ENCODE assay signal across 8 cellular contexts in genomic region chr3:127768346-127769008, GRCh38. TPM values are rescaled to one million over a fixed set of nuclear protein-coding genes. Genes with fewer than 3 reads are reported as not detected.
DNase-seq lines count a peak whose midpoint lies in the region; ATAC-seq and TF ChIP-seq lines count a peak whose summit lies in the region.

No MANE protein-coding gene starts in this region.

- H3K4me2 ChIP-seq in fibroblast of lung (ENCODE audit: extremely low read depth, insufficient read depth, low read length): peak overlapping the region; percentile 49

- H3K4me1 ChIP-seq in Panc1 (ENCODE audit: control insufficient read depth, insufficient read depth, low read length): no peaks in the 10 kb centered on the region
- H3K4me1 ChIP-seq in fibroblast of lung (ENCODE audit: control insufficient read depth, extremely low read depth, insufficient read depth, low read length): peaks cover 36% of the 10 kb centered on the region

- H3K9ac ChIP-seq in fibroblast of lung (ENCODE audit: insufficient read depth, low read length): peak overlapping the region; percentile 3

- CTCF ChIA-PET in Panc1 (lab: Charles Lee): no interaction called here

- no peak for TF ChIP-seq CTCF in Panc1 (IDR thresholded peaks at IDR 0.05)
- TF ChIP-seq CTCF in fibroblast of lung (conservative IDR thresholded peaks at IDR 0.05 in 1 of 2, IDR thresholded peaks at IDR 0.05 in 1 of 2; ENCODE audit: low read depth in 1 of 2, low read length in 2 of 2): no peak

- ATAC-seq in Panc1 (peak; percentile 83), HG03095 (IDR thresholded peaks at IDR 0.05; ENCODE audit: unreplicated experiment) (no peak), HG02885 (IDR thresholded peaks at IDR 0.05; ENCODE audit: poor library complexity, unreplicated experiment) (no peak), GM18870 (IDR thresholded peaks at IDR 0.05; ENCODE audit: unreplicated experiment) (no peak)

- H3K27ac ChIP-seq in Panc1 (ENCODE audit: low read length) (no peak overlapping the region), fibroblast of lung (ENCODE audit: insufficient read depth, low read length) (peak overlapping the region; percentile 95)

- no peaks in the 10 kb centered on the region for H3K9me3 ChIP-seq in Panc1 (ENCODE audit: control insufficient read depth, insufficient read depth, low read depth, low read length)
- no peaks in the 10 kb centered on the region for H3K9me3 ChIP-seq in fibroblast of lung (ENCODE audit: control insufficient read depth, insufficient read depth, low read depth, low read length)

- no TSS peak for BruUV-seq in Panc1 (replicated peaks; lab: Mats Ljungman, UMichigan)

- H3K27me3 ChIP-seq in Panc1 (ENCODE audit: control insufficient read depth, insufficient read depth, low read length) (no peaks in the 10 kb centered on the region), fibroblast of lung (ENCODE audit: control insufficient read depth, insufficient read depth, low read length) (no peaks in the 10 kb centered on the region)

- H2AFZ ChIP-seq in fibroblast of lung (ENCODE audit: low read length): no peak overlapping the region

- H3K36me3 ChIP-seq in Panc1 (ENCODE audit: control insufficient read depth, insufficient read depth, low read length): no peaks in the 10 kb centered on the region
- H3K36me3 ChIP-seq in fibroblast of lung (ENCODE audit: control insufficient read depth, insufficient read depth, low read length): no peaks in the 10 kb centered on the region

- peaks cover 60% of the 10 kb centered on the region for H3K79me2 ChIP-seq in fibroblast of lung (ENCODE audit: control insufficient read depth, insufficient read depth, low read length)

- POLR2A ChIA-PET in Panc1 (lab: Charles Lee): no interaction called here

- no peaks in the 10 kb centered on the region for H4K20me1 ChIP-seq in fibroblast of lung (ENCODE audit: control insufficient read depth, extremely low read depth, insufficient read depth, low read length)

- intact Hi-C loops in Panc1 (cut with micrococcal nuclease; ENCODE audit: unreplicated experiment): no loop called here

- in situ Hi-C loops in Panc1 (cut with HindIII; ENCODE audit: low pct_unique_long_range_greater_than_20kb, low sequenced_read_pairs): no loop called here

- H3K4me3 ChIP-seq in Panc1 (ENCODE audit: low read depth in 2 of 2, low read length in 2 of 2) (no peak overlapping the region), fibroblast of lung (replicated peaks in 1 of 4; ENCODE audit: control extremely low read depth in 1 of 4, insufficient read depth in 1 of 4, low read depth in 3 of 4, low read length in 4 of 4) (no peak overlapping the region)

- DNase-seq in EL (peak; percentile 98), Panc1 (ENCODE audit: low read depth, low spot score) (peak; percentile 89), fibroblast of lung (ENCODE audit: low read depth in 2 of 2) (peak; percentile 98), renal cortical epithelial cell (ENCODE audit: low read depth) (peak; percentile 99), NCI-H1436 treated with DMSO at 0.1 percent for 48 hours (lab: John Stamatoyannopoulos, UW) (no peak)

RNA-seq across cellular contexts. Expression of gene MGLL, which starts 53.8 kb away (rescaled TPM):
- total RNA-seq in Panc1 (2021; ENCODE audit: unreplicated experiment) (2.1 TPM), fibroblast of lung (15.2 and 60.1 TPM in 2 replicates), renal cortical epithelial cell (106 and 155 TPM in 2 replicates)
- polyA plus RNA-seq in Panc1 (2012; ENCODE audit: insufficient read length): 2.4 TPM
- 69.8 and 122 TPM in 2 replicates for polyA plus RNA-seq in fibroblast of lung
- polyA plus RNA-seq in fibroblast of lung (2012): 101 and 175 TPM in 2 replicates
- polyA minus RNA-seq in fibroblast of lung (ENCODE audit: low replicate concordance): 75.2 and 302 TPM in 2 replicates
